In the genomic region with DNA sequence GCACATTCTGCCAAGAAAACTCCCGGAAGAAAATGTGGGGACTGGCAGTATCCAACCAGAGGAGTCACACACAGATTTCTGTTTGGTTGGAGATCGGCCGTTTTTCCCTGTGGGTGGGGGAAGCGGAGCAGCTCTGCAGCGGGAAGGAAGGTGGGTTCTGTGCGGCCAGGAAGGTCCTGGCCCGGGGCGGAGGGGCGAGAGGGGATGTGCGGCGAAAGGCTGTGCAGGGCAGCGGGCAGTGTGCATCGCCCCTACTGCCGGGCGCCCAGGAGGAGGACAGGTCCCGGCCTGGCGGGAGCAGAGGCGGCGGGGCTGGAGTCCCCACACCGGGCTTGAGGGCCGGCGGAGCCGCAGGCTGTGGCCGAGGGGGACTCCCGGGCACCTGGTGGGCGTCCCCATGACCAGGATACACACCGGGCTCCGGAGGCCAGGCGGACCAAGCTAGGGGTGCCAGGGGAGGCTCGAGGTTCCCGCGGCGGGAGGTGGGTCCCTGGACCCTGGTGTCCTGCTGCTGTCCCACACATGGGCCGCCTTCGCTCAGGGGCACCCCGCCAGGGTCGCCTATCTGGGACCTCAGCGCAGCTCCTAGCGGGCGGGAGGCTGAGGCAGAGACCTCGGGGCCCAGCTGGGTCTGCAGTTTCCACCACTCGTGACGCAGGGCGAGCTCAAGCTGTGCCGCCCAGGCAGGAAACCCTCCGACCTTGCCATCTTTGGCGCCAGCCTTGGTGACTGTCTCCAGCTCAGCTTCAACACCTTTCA, we compare ENCODE assay signal across 11 cellular contexts. TPM values are rescaled to one million over a fixed set of nuclear protein-coding genes. Genes with fewer than 3 reads are reported as not detected.
A peak's percentile ranks its signal among the peaks of the same experiment; 100 is the strongest.
DNase-seq lines count a peak whose midpoint lies in the region; ATAC-seq and TF ChIP-seq lines count a peak whose summit lies in the region.
"Not testable (repeated sequence)": the region's sequence is repeated elsewhere in the genome, so short reads cannot be mapped to it uniquely, and the experiment has no call there.
"Had no signal": no experiment of that assay in that cellular context is flagged by ENCODE, and none has a peak within 500 bp of the region (broad histone marks: within the 10 kb centered on the region; RNA-seq: fewer than 3 reads in every experiment).

No MANE protein-coding gene starts in this region.

- H3K4me3 ChIP-seq in H7 (ENCODE audit: insufficient read depth, low read depth, low read length) = not testable (repeated sequence)

- H3K9me3 ChIP-seq in T-helper 17 cell (ENCODE audit: control insufficient read depth, low read length, poor library complexity, severe bottlenecking) = not testable (repeated sequence)

- TF ChIP-seq CTCF in GM10266 (IDR thresholded peaks at IDR 0.05; ENCODE audit: control insufficient read depth, insufficient read depth, low read depth, missing control alignments); type B pancreatic cell (conservative IDR thresholded peaks at IDR 0.05): not testable (repeated sequence)

- not testable (repeated sequence) for H3K27me3 ChIP-seq in H7 (ENCODE audit: control insufficient read depth, insufficient read depth, low read length)

- H3K4me1 Mint-ChIP-seq in T-helper 17 cell; type B pancreatic cell (ENCODE audit: unreplicated experiment): not testable (repeated sequence)

- H3K27ac Mint-ChIP-seq in T-helper 17 cell, type B pancreatic cell: not testable (repeated sequence)

- not testable (repeated sequence) for ATAC-seq in T-helper 17 cell

- peak; percentile 3 for DNase-seq in AG20443 (ENCODE audit: low spot score)
- DNase-seq in GM10266 (ENCODE audit: extremely low spot score) = peak; percentile 3
- peak; percentile 7 for DNase-seq in H7
- peak; percentile 1 for DNase-seq in SHP77 treated with DMSO at 0.1 percent for 48 hours (lab: John Stamatoyannopoulos, UW)
- not testable (repeated sequence) for DNase-seq in T-helper 17 cell
- peak; percentile 5 for DNase-seq in iPS-NIHi11 (ENCODE audit: low spot score)
- peak; percentile 59 for DNase-seq in type B pancreatic cell (ENCODE audit: extremely low spot score, unreplicated experiment)

- peak overlapping the region; percentile 41 for H3K4me3 Mint-ChIP-seq in T-helper 17 cell
- H3K4me3 Mint-ChIP-seq in type B pancreatic cell = not testable (repeated sequence)

- H3K27me3 Mint-ChIP-seq in T-helper 17 cell, type B pancreatic cell: not testable (repeated sequence)

- H3K36me3 Mint-ChIP-seq in T-helper 17 cell (ENCODE audit: low read depth); type B pancreatic cell: not testable (repeated sequence)

- H3K36me3 ChIP-seq in H7 (replicated peaks; ENCODE audit: control insufficient read depth, insufficient read depth, low read length) = not testable (repeated sequence)

- H3K9me3 Mint-ChIP-seq in type B pancreatic cell = not testable (repeated sequence)

RNA-seq across cellular contexts. Expression of a gene that starts 54.0 kb away (rescaled TPM):
- total RNA-seq in H7 (2014; rRNA removed; shearing (Covaris generic)) = not detected in 2 replicates
- total RNA-seq in T-helper 17 cell (not detected), type B pancreatic cell (ENCODE audit: low replicate concordance) (not detected in 2 replicates)
- total RNA-seq: CD4-positive, alpha-beta memory T cell; CD4-positive, CD25-positive, alpha-beta regulatory T cell; CD8-positive, alpha-beta memory T cell; GM12878 had no signal
